16 cellular contexts compared by ENCODE assay signal in the genomic region with DNA sequence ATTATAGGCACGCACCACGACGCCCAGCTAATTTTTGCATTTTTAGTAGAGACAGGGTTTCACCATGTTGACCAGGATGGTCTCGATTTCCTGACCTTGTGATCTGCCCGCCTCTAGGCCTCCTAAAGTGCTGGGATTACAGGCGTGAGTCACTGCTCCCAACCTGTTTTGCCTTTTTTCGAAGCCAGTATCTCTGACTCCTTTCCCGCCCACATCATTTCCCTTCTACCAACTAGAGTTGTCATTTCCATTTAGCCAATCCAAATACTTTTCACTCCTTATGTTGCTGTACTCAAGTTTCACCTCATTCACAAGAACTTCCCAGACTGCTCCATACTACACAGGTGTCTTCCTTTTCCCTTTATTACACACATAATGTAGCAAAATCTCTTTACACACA.
"Had no signal": no experiment of that assay in that cellular context is flagged by ENCODE, and none has a peak within 500 bp of the region (broad histone marks: within the 10 kb centered on the region; RNA-seq: fewer than 3 reads in every experiment).

No MANE protein-coding gene starts in this region.

- H3K4me3 ChIP-seq: colonic mucosa, hepatocyte, stomach, thoracic aorta, transverse colon had no signal

- H3K9me3 ChIP-seq: colonic mucosa, stomach, thoracic aorta, transverse colon had no signal

- H2AFZ ChIP-seq: hepatocyte had no signal

- DNase-seq: colonic mucosa; dermis blood vessel endothelial cell; foreskin melanocyte; head of caudate nucleus; kidney glomerular epithelial cell; mesendoderm; naive B cell; stimulated activated CD4-positive, alpha-beta T cell treated with anti-CD3 and anti-CD28 coated beads, Interleukin-2, amount 100 ng/mL, for 24 hours; stimulated activated CD4-positive, alpha-beta T cell treated with anti-CD3 and anti-CD28 coated beads, Interleukin-4, amount 100 ng/mL, for 4 hours; stimulated activated naive B cell treated with anti-CD40 and anti-IgM and Interleukin-4, amounts not matched to agents 10 μg/mL and 1 μg/mL and 100 μg/mL, for 72 hours; stomach; substantia nigra; transverse colon had no signal

- H3K4me2 ChIP-seq: hepatocyte had no signal

- H3K4me1 ChIP-seq: colonic mucosa, stomach, transverse colon had no signal

- ATAC-seq: sciatic nerve; stimulated activated naive B cell treated with anti-CD40 and anti-IgM and Interleukin-4, amounts not matched to agents 10 μg/mL and 1 μg/mL and 100 μg/mL, for 72 hours had no signal

- H3K36me3 ChIP-seq: colonic mucosa, stomach, thoracic aorta, transverse colon had no signal

- H3K79me2 ChIP-seq: hepatocyte had no signal

- H3K27me3 ChIP-seq: colonic mucosa, hepatocyte, stomach, transverse colon had no signal

- H3K27ac ChIP-seq: colonic mucosa, hepatocyte, stomach, thoracic aorta, transverse colon had no signal
